ENCODE assay signal across 26 cellular contexts in genomic region chr21:44578371-44579055, GRCh38. TPM values are rescaled to one million over a fixed set of nuclear protein-coding genes. Genes with fewer than 3 reads are reported as not detected.
DNase-seq lines count a peak whose midpoint lies in the region; TF ChIP-seq lines count a peak whose summit lies in the region.
"Had no signal": no experiment of that assay in that cellular context is flagged by ENCODE, and none has a peak within 500 bp of the region (broad histone marks: within the 10 kb centered on the region; RNA-seq: fewer than 3 reads in every experiment).

No MANE protein-coding gene starts in this region.

- peaks cover 3% of the 10 kb centered on the region for H3K4me1 Mint-ChIP-seq in osteocyte (ENCODE audit: unreplicated experiment)

- DNase-seq in activated CD8-positive, alpha-beta memory T cell treated with anti-CD3 and anti-CD28 coated beads for 24 hours: peak; percentile 15
- DNase-seq in activated CD8-positive, alpha-beta memory T cell treated with anti-CD3 and anti-CD28 coated beads, Interleukin-2, amount 50 U/mL, for 48 hours: no peak
- DNase-seq in esophagus muscularis mucosa (ENCODE audit: extremely low spot score) (peak; percentile 57), osteocyte (ENCODE audit: extremely low spot score, unreplicated experiment) (peak; percentile 73), vagina (ENCODE audit: extremely low spot score in 2 of 2) (peak; percentile 64 to 88), NCI-H524 (lab: John Stamatoyannopoulos, UW) (no peak), NCI-H2196 (lab: John Stamatoyannopoulos, UW; ENCODE audit: unreplicated experiment) (no peak), NOMO-1 treated with DMSO at 0.1 percent for 48 hours (lab: John Stamatoyannopoulos, UW; ENCODE audit: unreplicated experiment) (no peak)
- DNase-seq: CD4-positive, CD25-positive, alpha-beta regulatory T cell; DMS153; DND-41; NCI-H1105 treated with DMSO at 0.1 percent for 48 hours; NCI-H146; NCI-H1930; NCI-H2107; NCI-H446 treated with DMSO at 0.1 percent for 48 hours; NCI-H526 treated with DMSO at 0.1 percent for 48 hours; Right ventricle myocardium superior; RPMI8226 had no signal

- TF ChIP-seq CTCF in esophagus muscularis mucosa (IDR thresholded peaks at IDR 0.05): no peak
- no peak for TF ChIP-seq CTCF in osteocyte (IDR thresholded peaks at IDR 0.05)
- no peak for TF ChIP-seq CTCF in vagina (IDR thresholded peaks at IDR 0.05)

- H3K27ac Mint-ChIP-seq in osteocyte (ENCODE audit: unreplicated experiment): no peak overlapping the region
- H3K27ac Mint-ChIP-seq: CD4-positive, CD25-positive, alpha-beta regulatory T cell had no signal

- H3K27me3 Mint-ChIP-seq in osteocyte (ENCODE audit: unreplicated experiment): peaks cover 7% of the 10 kb centered on the region

- peaks cover 26% of the 10 kb centered on the region for H3K9me3 Mint-ChIP-seq in osteocyte (ENCODE audit: unreplicated experiment)

- H3K27ac ChIP-seq in esophagus muscularis mucosa (replicated peaks in 1 of 4) (no peak overlapping the region), vagina (no peak overlapping the region)
- H3K27ac ChIP-seq: 22Rv1, SJSA1 had no signal

- no peak overlapping the region for H3K4me3 Mint-ChIP-seq in osteocyte (ENCODE audit: unreplicated experiment)
- H3K4me3 Mint-ChIP-seq: CD4-positive, CD25-positive, alpha-beta regulatory T cell had no signal

- H3K4me1 ChIP-seq in esophagus muscularis mucosa: peaks cover 0 to 6% (median 2%) of the 10 kb centered on the region in 4 donors
- peaks cover 5% of the 10 kb centered on the region for H3K4me1 ChIP-seq in vagina
- H3K4me1 ChIP-seq: SJSA1 had no signal

- intact Hi-C loops in esophagus muscularis mucosa (cut with DNase I): no loop called here
- intact Hi-C loops in vagina (cut with DNase I): no loop called here

- WGBS in esophagus muscularis mucosa: 90% methylated on average over 15 of the region's 17 CpGs

- no peak for TF ChIP-seq EP300 in esophagus muscularis mucosa (IDR thresholded peaks at IDR 0.05)

- H3K4me3 ChIP-seq in esophagus muscularis mucosa (no peak overlapping the region), vagina (no peak overlapping the region)
- H3K4me3 ChIP-seq: SJSA1 had no signal

- H3K36me3 ChIP-seq in esophagus muscularis mucosa (no peaks in the 10 kb centered on the region), vagina (no peaks in the 10 kb centered on the region)
- H3K36me3 ChIP-seq: SJSA1 had no signal

- H3K9me3 ChIP-seq in esophagus muscularis mucosa: peaks cover 0 to 36% (median 17%) of the 10 kb centered on the region in 4 donors
- H3K9me3 ChIP-seq in vagina: peaks cover 10% of the 10 kb centered on the region
- H3K9me3 ChIP-seq: SJSA1 had no signal

- no peaks in the 10 kb centered on the region for H3K36me3 Mint-ChIP-seq in osteocyte (ENCODE audit: unreplicated experiment)

- no peak for TF ChIP-seq POLR2A in esophagus muscularis mucosa (IDR thresholded peaks at IDR 0.05; ENCODE audit: low read depth)
- TF ChIP-seq POLR2A in vagina (IDR thresholded peaks at IDR 0.05): no peak

- H3K27me3 ChIP-seq in esophagus muscularis mucosa (peaks cover 0 to 42% (median 0%) of the 10 kb centered on the region in 4 donors), vagina (no peaks in the 10 kb centered on the region)
- H3K27me3 ChIP-seq: SJSA1 had no signal

RNA-seq across cellular contexts. Expression of gene KRTAP10-5, which starts 1.9 kb away (rescaled TPM):
- total RNA-seq in esophagus muscularis mucosa (not detected), osteocyte (not detected in 2 replicates), vagina (not detected)
- total RNA-seq: CD4-positive, CD25-positive, alpha-beta regulatory T cell; H4; HepG2; HT1080; LHCN-M2; MCF 10A; Right ventricle myocardium superior; SJSA1 had no signal

RNA-seq across cellular contexts. Expression of gene KRTAP10-4, which starts 5.0 kb away (rescaled TPM):
- total RNA-seq in esophagus muscularis mucosa (not detected), osteocyte (not detected in 2 replicates), vagina (not detected)
- total RNA-seq: CD4-positive, CD25-positive, alpha-beta regulatory T cell; H4; HepG2; HT1080; LHCN-M2; MCF 10A; Right ventricle myocardium superior; SJSA1 had no signal

RNA-seq across cellular contexts. Expression of gene KRTAP10-6, which starts 13.8 kb away (rescaled TPM):
- not detected for total RNA-seq in esophagus muscularis mucosa
- not detected in 2 replicates for total RNA-seq in osteocyte
- not detected for total RNA-seq in vagina
- total RNA-seq: CD4-positive, CD25-positive, alpha-beta regulatory T cell; H4; HepG2; HT1080; LHCN-M2; MCF 10A; Right ventricle myocardium superior; SJSA1 had no signal

RNA-seq across cellular contexts. Expression of gene KRTAP10-3, which starts 19.9 kb away (rescaled TPM):
- total RNA-seq in esophagus muscularis mucosa (not detected), osteocyte (not detected in 2 replicates), vagina (not detected)
- total RNA-seq: CD4-positive, CD25-positive, alpha-beta regulatory T cell; H4; HepG2; HT1080; LHCN-M2; MCF 10A; Right ventricle myocardium superior; SJSA1 had no signal

RNA-seq across cellular contexts. Expression of gene KRTAP10-7, which starts 21.9 kb away (rescaled TPM):
- total RNA-seq in esophagus muscularis mucosa (not detected), osteocyte (not detected in 2 replicates), vagina (not detected)
- total RNA-seq: CD4-positive, CD25-positive, alpha-beta regulatory T cell; H4; HepG2; HT1080; LHCN-M2; MCF 10A; Right ventricle myocardium superior; SJSA1 had no signal

Comparison
In these comparisons a context has a peak if more than half of its experiments do, and no peak if none do; other contexts are left out.
1. DNase-seq: peak in activated CD8-positive, alpha-beta memory T cell treated with anti-CD3 and anti-CD28 coated beads for 24 hours (single experiment), esophagus muscularis mucosa (single experiment), osteocyte (single experiment) and vagina (2 of 2); none in activated CD8-positive, alpha-beta memory T cell treated with anti-CD3 and anti-CD28 coated beads, Interleukin-2, amount 50 U/mL, for 48 hours (single experiment), NCI-H524 (0 of 2), NCI-H2196 (single experiment) and NOMO-1 treated with DMSO at 0.1 percent for 48 hours (single experiment).